In the genomic region with DNA sequence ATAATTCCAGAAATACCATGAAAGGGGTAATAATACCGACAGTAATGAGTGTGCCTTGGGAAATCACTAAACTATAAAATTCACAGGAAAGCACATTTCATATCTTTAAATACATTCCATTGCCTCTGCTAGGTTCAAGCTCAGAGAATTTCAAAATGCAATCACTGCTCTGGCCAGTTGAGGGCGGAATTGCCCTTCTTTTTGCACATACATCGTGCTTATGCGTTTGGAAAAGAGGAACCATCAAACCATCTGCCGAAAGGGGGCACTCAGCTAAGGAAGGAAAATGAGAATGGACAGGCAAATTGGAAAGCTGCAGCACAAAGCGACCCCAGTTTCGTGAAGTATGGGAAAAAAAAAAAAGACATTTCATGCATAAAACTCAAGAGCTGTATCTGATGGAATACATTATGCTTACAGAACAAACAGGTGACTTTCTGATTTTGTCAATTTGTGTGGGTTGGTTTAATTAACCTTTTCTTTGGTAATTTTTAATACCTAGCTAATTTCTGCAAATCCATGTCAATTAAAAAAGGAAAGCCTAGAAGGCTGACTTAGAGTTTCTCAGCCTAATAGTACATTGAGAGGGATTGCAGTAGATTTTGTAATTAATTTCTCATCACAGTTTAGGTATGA, we compare ENCODE assay signal across 8 cellular contexts.
DNase-seq lines count a peak whose midpoint lies in the region; ATAC-seq, FAIRE-seq and TF ChIP-seq lines count a peak whose summit lies in the region.

No MANE protein-coding gene starts in this region.

- H3K36me3 ChIP-seq in RWPE2 (ENCODE audit: low read depth) (no peaks in the 10 kb centered on the region), keratinocyte (ENCODE audit: control insufficient read depth in 2 of 2, extremely low read depth in 1 of 2, insufficient read depth in 2 of 2, low read length in 2 of 2) (no peaks in the 10 kb centered on the region)

- no peaks in the 10 kb centered on the region for H3K4me1 ChIP-seq in RWPE2 (ENCODE audit: insufficient read depth, poor library complexity, severe bottlenecking)
- no peaks in the 10 kb centered on the region for H3K4me1 ChIP-seq in keratinocyte (ENCODE audit: control insufficient read depth, extremely low read depth, insufficient read depth, low read length)

- dilution Hi-C loops in keratinocyte (cut with MboI; ENCODE audit: extremely low pct_ligation_motif_present, low sequenced_read_pairs), result no loop called here

- POLR2A ChIA-PET in AG04449 (lab: Yijun Ruan, JAX), result no interaction called here

- TF ChIP-seq CTCF in AG04449 (IDR thresholded peaks at IDR 0.05; ENCODE audit: insufficient read depth, low read length, missing control alignments), result peak; percentile 90
- peak; percentile 92 for TF ChIP-seq CTCF in NB4 (IDR thresholded peaks at IDR 0.05; ENCODE audit: low read depth, low read length)
- TF ChIP-seq CTCF in RWPE2 (IDR thresholded peaks at IDR 0.05; ENCODE audit: poor library complexity, severe bottlenecking), result peak; percentile 96
- TF ChIP-seq CTCF in keratinocyte (optimal IDR thresholded peaks at IDR 0.05 in 1 of 3, IDR thresholded peaks at IDR 0.05 in 1 of 3, conservative IDR thresholded peaks at IDR 0.05 in 1 of 3; ENCODE audit: extremely low read depth in 1 of 3, insufficient read depth in 2 of 3, low read length in 3 of 3), result peak; percentile 86 to 97 (median 94)

- peak; percentile 99 for ATAC-seq in GM18502 (IDR thresholded peaks at IDR 0.05; ENCODE audit: poor library complexity, unreplicated experiment)
- peak; percentile 99 for ATAC-seq in HG02798 (IDR thresholded peaks at IDR 0.05; ENCODE audit: poor library complexity, unreplicated experiment)
- ATAC-seq in RWPE2 (ENCODE audit: low read depth), result peak; percentile 78

- peak; percentile 79 for FAIRE-seq in keratinocyte (lab: Jason Lieb, UNC)

- no peak overlapping the region for H3K4me2 ChIP-seq in keratinocyte (ENCODE audit: control insufficient read depth, extremely low read depth, insufficient read depth, low read depth, low read length)

- peak; percentile 17 for DNase-seq in AG04449 (ENCODE audit: low read depth, low spot score)
- DNase-seq in NB4 (ENCODE audit: low read depth), result peak; percentile 76
- DNase-seq in RWPE2 (ENCODE audit: low spot score), result no peak
- DNase-seq in T47D (ENCODE audit: low read depth in 1 of 2, low spot score in 1 of 2), result peak; percentile 16 to 83
- DNase-seq in keratinocyte (ENCODE audit: low read depth, low spot score), result no peak
- DNase-seq in stimulated activated CD4-positive, alpha-beta T cell treated with anti-CD3 and anti-CD28 coated beads, Interleukin-4, amount 100 ng/mL, for 24 hours, result peak; percentile 16

- no peaks in the 10 kb centered on the region for H4K20me1 ChIP-seq in keratinocyte (ENCODE audit: control insufficient read depth, extremely low read depth, insufficient read depth, low read length)

- peaks cover 6% of the 10 kb centered on the region for H3K27me3 ChIP-seq in RWPE2 (ENCODE audit: insufficient read depth, poor library complexity, severe bottlenecking)
- H3K27me3 ChIP-seq in keratinocyte (ENCODE audit: control insufficient read depth, extremely low read depth, insufficient read depth, low read length), result no peaks in the 10 kb centered on the region

- no peaks in the 10 kb centered on the region for H3K9me1 ChIP-seq in keratinocyte (ENCODE audit: control insufficient read depth, extremely low read depth, insufficient read depth, low read length)

- no peak overlapping the region for H2AFZ ChIP-seq in keratinocyte (ENCODE audit: control insufficient read depth, low read length)

- CTCF ChIA-PET in AG04449 (lab: Yijun Ruan, JAX), result interaction anchor here (0.6 to 4.4 kb wide), 30 partner anchors 8 to 1859 kb away, joined by 3 to 25 read pairs (median 4); no protein-coding TSS in a partner anchor

- H3K79me2 ChIP-seq in keratinocyte (ENCODE audit: control insufficient read depth, insufficient read depth, low read length), result no peaks in the 10 kb centered on the region

- H3K4me3 ChIP-seq in AG04449 (ENCODE audit: low read depth, low read length) (no peak overlapping the region), NB4 (ENCODE audit: low read depth, low read length) (no peak overlapping the region), RWPE2 (ENCODE audit: severe bottlenecking) (no peak overlapping the region), keratinocyte (ENCODE audit: control insufficient read depth in 2 of 3, extremely low read depth in 1 of 3, insufficient read depth in 2 of 3, low read depth in 1 of 3, low read length in 3 of 3) (no peak overlapping the region)

- no peak for TF ChIP-seq POLR2A in NB4 (IDR thresholded peaks at IDR 0.05; ENCODE audit: extremely low read depth, insufficient read length)

- H3K27ac ChIP-seq in RWPE2 (ENCODE audit: poor library complexity, severe bottlenecking) (no peak overlapping the region), keratinocyte (ENCODE audit: control insufficient read depth, insufficient read depth, low read length) (no peak overlapping the region)

- in situ Hi-C loops in T47D (cut with HindIII; ENCODE audit: low pct_unique_long_range_greater_than_20kb, low sequenced_read_pairs), result no loop called here

- no peak overlapping the region for H3K9ac ChIP-seq in keratinocyte (ENCODE audit: control insufficient read depth, extremely low read depth, insufficient read depth, low read length)

- H3K9me3 ChIP-seq in RWPE2 (ENCODE audit: severe bottlenecking), result no peaks in the 10 kb centered on the region
- no peaks in the 10 kb centered on the region for H3K9me3 ChIP-seq in keratinocyte (ENCODE audit: control insufficient read depth, low read depth, low read length)

Comparison
In these comparisons a context has a peak if more than half of its experiments do, and no peak if none do; other contexts are left out.
1. DNase-seq: peak in AG04449 (single experiment), NB4 (single experiment), T47D (2 of 2) and stimulated activated CD4-positive, alpha-beta T cell treated with anti-CD3 and anti-CD28 coated beads, Interleukin-4, amount 100 ng/mL, for 24 hours (single experiment); none in RWPE2 (single experiment) and keratinocyte (single experiment).
2. Peak in every context shown above with its lines, with median percentiles within 50 percentile points of each other: CTCF ChIP-seq and ATAC-seq.